Comparison of ENCODE assay signal across 34 cellular contexts in genomic region chrX:133185119-133185518, GRCh38. TPM values are rescaled to one million over a fixed set of nuclear protein-coding genes. Genes with fewer than 3 reads are reported as not detected.
"Had no signal": no experiment of that assay in that cellular context is flagged by ENCODE, and none has a peak within 500 bp of the region (broad histone marks: within the 10 kb centered on the region; RNA-seq: fewer than 3 reads in every experiment).

No MANE protein-coding gene starts in this region.

- H3K36me3 ChIP-seq: brain microvascular endothelial cell, gastrocnemius medialis, neural progenitor cell, spleen, tibial nerve, WERI-Rb-1 had no signal

- H3K27ac ChIP-seq: brain microvascular endothelial cell, gastrocnemius medialis, neural progenitor cell, parathyroid adenoma, psoas muscle, spleen, tibial nerve, WERI-Rb-1 had no signal

- DNase-seq: activated CD4-positive, alpha-beta memory T cell treated with anti-CD3 and anti-CD28 coated beads, Interleukin-2, amount 10 ng/mL, durations not matched to agents 7 days and 5 days; activated CD4-positive, alpha-beta T cell treated with anti-CD3 and anti-CD28 coated beads, Interleukin-2, amount 10 ng/mL, durations not matched to agents 24 days and 14 days; activated CD4-positive, CD25-positive, alpha-beta regulatory T cell treated with anti-CD3 and anti-CD28 coated beads, Interleukin-2, amount 50 U/mL, for 72 hours; activated CD8-positive, alpha-beta memory T cell treated with anti-CD3 and anti-CD28 coated beads, Interleukin-2, amount 50 U/mL, for 48 hours; activated gamma-delta T cell treated with Interleukin-2 at 50 U/mL for 16 hours; activated naive CD4-positive, alpha-beta T cell treated with anti-CD3 and anti-CD28 coated beads, Interleukin-2, amount 50 U/mL, for 16 hours; activated T-cell treated with anti-CD3 and anti-CD28 coated beads, Interleukin-2, amount 50 U/mL, for 24 hours; amniotic stem cell; brain microvascular endothelial cell; cortex of kidney; effector memory CD8-positive, alpha-beta T cell; erythroblast; gastrocnemius medialis; glutamatergic neuron; midbrain; natural killer cell; occipital lobe; psoas muscle; spleen; stimulated activated naive CD4-positive, alpha-beta T cell; T-helper 17 cell; T1000; WERI-Rb-1 had no signal

- H3K4me2 ChIP-seq: neural progenitor cell had no signal

- ATAC-seq: activated T-helper 17 cell treated with anti-CD3 and anti-CD28 coated beads, Interleukin-2, amount 50 U/mL, for 72 hours; effector memory CD8-positive, alpha-beta T cell; gastrocnemius medialis; natural killer cell; psoas muscle; T-helper 17 cell had no signal

- H3K4me3 ChIP-seq: gastrocnemius medialis, neural progenitor cell, psoas muscle, spleen, tibial nerve had no signal

- H2AFZ ChIP-seq: neural progenitor cell, parathyroid adenoma had no signal

- H3K79me2 ChIP-seq: parathyroid adenoma had no signal

- H3K4me1 ChIP-seq: gastrocnemius medialis, neural progenitor cell, parathyroid adenoma, psoas muscle, spleen, tibial nerve had no signal

- H3K9me3 ChIP-seq: gastrocnemius medialis, psoas muscle, spleen, tibial nerve had no signal

- H3K27me3 ChIP-seq: brain microvascular endothelial cell, gastrocnemius medialis, neural progenitor cell had no signal

RNA-seq across cellular contexts. Expression of gene TFDP3, which starts 33.0 kb away (rescaled TPM):
- total RNA-seq: activated CD4-positive, alpha-beta memory T cell treated with anti-CD3 and anti-CD28 coated beads, Interleukin-2, amount 10 ng/mL, durations not matched to agents 7 days and 5 days; activated CD4-positive, alpha-beta T cell treated with anti-CD3 and anti-CD28 coated beads, Interleukin-2, amount 10 ng/mL, durations not matched to agents 24 days and 14 days; activated T-helper 17 cell treated with anti-CD3 and anti-CD28 coated beads, Interleukin-2, amount 50 U/mL, for 72 hours; astrocyte; cardiac septum; cerebellum; gastrocnemius medialis; lower leg skin; natural killer cell; occipital lobe; psoas muscle; spleen; T-helper 17 cell; temporal lobe; tibial nerve; ureter had no signal
- polyA plus RNA-seq: keratinocyte, psoas muscle, spleen had no signal
